Comparison of ENCODE assay signal across 24 cellular contexts in the genomic region with DNA sequence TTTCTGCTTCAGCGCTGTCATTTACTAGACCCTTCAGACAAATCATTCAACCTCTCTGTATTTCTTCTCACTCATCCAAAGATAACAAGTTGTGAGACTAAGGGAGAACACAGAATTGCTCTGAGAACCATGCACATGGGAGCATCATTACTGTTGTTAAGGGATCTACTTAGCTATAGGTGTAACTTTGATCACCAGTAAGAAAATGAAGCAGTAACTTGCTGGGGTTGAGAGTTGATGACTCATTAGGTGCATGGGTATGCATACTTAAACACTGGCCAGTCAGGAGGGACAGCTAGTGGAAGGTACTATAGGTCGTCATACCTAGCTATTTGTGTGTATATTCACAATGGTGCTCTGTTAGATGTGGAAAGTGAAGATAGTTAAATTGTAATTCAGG.
"Had no signal": no experiment of that assay in that cellular context is flagged by ENCODE, and none has a peak within 500 bp of the region (broad histone marks: within the 10 kb centered on the region; RNA-seq: fewer than 3 reads in every experiment).

No MANE protein-coding gene starts in this region.

- H3K36me3 ChIP-seq: cardiac muscle cell, colonic mucosa, uterus, WERI-Rb-1 had no signal

- H3K4me1 ChIP-seq: colonic mucosa, sigmoid colon, uterus had no signal

- H3K4me3 ChIP-seq: cardiac muscle cell, colonic mucosa, heart right ventricle, left ventricle myocardium inferior, lung, sigmoid colon, thoracic aorta, uterus had no signal

- ATAC-seq: activated CD4-positive, CD25-positive, alpha-beta regulatory T cell treated with anti-CD3 and anti-CD28 coated beads, Interleukin-2, amount 50 U/mL, for 24 hours; activated CD8-positive, alpha-beta T cell treated with anti-CD3 and anti-CD28 coated beads for 36 hours; activated T-cell treated with anti-CD3 and anti-CD28 coated beads, Interleukin-2, amount 50 U/mL, for 4 hours; activated T-helper 17 cell treated with anti-CD3 and anti-CD28 coated beads, Interleukin-2, amount 50 U/mL, for 72 hours; heart right ventricle; stimulated activated effector memory CD8-positive, alpha-beta T cell treated with anti-CD3 and anti-CD28 coated beads, Interleukin-12 subunit alpha, Interleukin-12 subunit beta, amount 100 ng/mL, for 72 hours had no signal

- H3K27ac ChIP-seq: cardiac muscle cell, colonic mucosa, heart right ventricle, left ventricle myocardium inferior, sigmoid colon, thoracic aorta, uterus, WERI-Rb-1 had no signal

- H3K27me3 ChIP-seq: cardiac muscle cell, colonic mucosa, heart right ventricle, sigmoid colon, uterus had no signal

- H3K9me3 ChIP-seq: colonic mucosa had no signal

- DNase-seq: activated CD4-positive, alpha-beta T cell treated with anti-CD3 and anti-CD28 coated beads for 48 hours; activated CD8-positive, alpha-beta T cell treated with anti-CD3 and anti-CD28 coated beads for 36 hours; activated gamma-delta T cell treated with Interleukin-2 at 50 U/mL for 16 hours; activated naive CD4-positive, alpha-beta T cell treated with anti-CD3 and anti-CD28 coated beads, Interleukin-2, amount 50 U/mL, for 16 hours; activated T-cell treated with anti-CD3 and anti-CD28 coated beads, Interleukin-2, amount 50 U/mL, for 4 hours; amniotic stem cell; cerebellar nuclear complex; colonic mucosa; effector CD8-positive, alpha-beta T cell; heart right ventricle; left ventricle myocardium inferior; retina; sigmoid colon; small intestine; stimulated activated CD4-positive, alpha-beta T cell treated with anti-CD3 and anti-CD28 coated beads, Interleukin-4, amount 100 ng/mL, for 24 hours; T-helper 9 cell; uterus; WERI-Rb-1 had no signal
